ENCODE assay signal across 16 cellular contexts in genomic region chr10:29958440-29958839, GRCh38.
"Had no signal": no experiment of that assay in that cellular context is flagged by ENCODE, and none has a peak within 500 bp of the region (broad histone marks: within the 10 kb centered on the region; RNA-seq: fewer than 3 reads in every experiment).

No MANE protein-coding gene starts in this region.

- H3K36me3 ChIP-seq: breast epithelium had no signal

- H3K27ac Mint-ChIP-seq: activated CD8-positive, alpha-beta memory T cell treated with anti-CD3 and anti-CD28 coated beads, Interleukin-2, amount 10 ng/mL, durations not matched to agents 7 days and 5 days; activated naive CD4-positive, alpha-beta T cell treated with anti-CD3 and anti-CD28 coated beads, Interleukin-2, amount 50 U/mL, for 24 hours; activated T-cell treated with anti-CD3 and anti-CD28 coated beads, Interleukin-2, amount 50 U/mL, for 24 hours; naive thymus-derived CD8-positive, alpha-beta T cell; stimulated activated naive CD8-positive, alpha-beta T cell treated with anti-CD3 and anti-CD28 coated beads, Interleukin-15, amount 100 ng/mL, for 72 hours; T-helper 2 cell treated with Interferon-gamma antibody and Interleukin-4, amounts not matched to agents 5 μg/mL and 100 μg/mL, for 36 hours had no signal

- H3K27me3 Mint-ChIP-seq: activated CD8-positive, alpha-beta memory T cell treated with anti-CD3 and anti-CD28 coated beads, Interleukin-2, amount 10 ng/mL, durations not matched to agents 7 days and 5 days; activated naive CD4-positive, alpha-beta T cell treated with anti-CD3 and anti-CD28 coated beads, Interleukin-2, amount 50 U/mL, for 24 hours had no signal

- H3K4me1 ChIP-seq: breast epithelium had no signal

- H3K4me3 Mint-ChIP-seq: activated CD8-positive, alpha-beta memory T cell treated with anti-CD3 and anti-CD28 coated beads, Interleukin-2, amount 10 ng/mL, durations not matched to agents 7 days and 5 days; activated naive CD4-positive, alpha-beta T cell treated with anti-CD3 and anti-CD28 coated beads, Interleukin-2, amount 50 U/mL, for 24 hours; activated T-cell treated with anti-CD3 and anti-CD28 coated beads, Interleukin-2, amount 50 U/mL, for 24 hours; naive thymus-derived CD8-positive, alpha-beta T cell; stimulated activated naive CD8-positive, alpha-beta T cell treated with anti-CD3 and anti-CD28 coated beads, Interleukin-15, amount 100 ng/mL, for 72 hours; T-helper 2 cell treated with Interferon-gamma antibody and Interleukin-4, amounts not matched to agents 5 μg/mL and 100 μg/mL, for 36 hours had no signal

- ATAC-seq: activated CD4-positive, CD25-positive, alpha-beta regulatory T cell treated with anti-CD3 and anti-CD28 coated beads, Interleukin-2, amount 50 U/mL, for 24 hours; activated CD8-positive, alpha-beta memory T cell treated with anti-CD3 and anti-CD28 coated beads, Interleukin-2, amount 10 ng/mL, durations not matched to agents 7 days and 5 days; mucosa of descending colon; naive thymus-derived CD8-positive, alpha-beta T cell; stimulated activated naive CD8-positive, alpha-beta T cell treated with anti-CD3 and anti-CD28 coated beads, Interleukin-15, amount 100 ng/mL, for 72 hours had no signal

- H3K9me3 Mint-ChIP-seq: activated naive CD4-positive, alpha-beta T cell treated with anti-CD3 and anti-CD28 coated beads, Interleukin-2, amount 50 U/mL, for 24 hours; stimulated activated naive CD8-positive, alpha-beta T cell treated with anti-CD3 and anti-CD28 coated beads, Interleukin-15, amount 100 ng/mL, for 72 hours; T-helper 2 cell treated with Interferon-gamma antibody and Interleukin-4, amounts not matched to agents 5 μg/mL and 100 μg/mL, for 36 hours had no signal

- H3K36me3 Mint-ChIP-seq: activated CD8-positive, alpha-beta memory T cell treated with anti-CD3 and anti-CD28 coated beads, Interleukin-2, amount 10 ng/mL, durations not matched to agents 7 days and 5 days; activated naive CD4-positive, alpha-beta T cell treated with anti-CD3 and anti-CD28 coated beads, Interleukin-2, amount 50 U/mL, for 24 hours had no signal

- H3K4me3 ChIP-seq: breast epithelium, lung, mucosa of descending colon had no signal

- H3K4me1 Mint-ChIP-seq: activated CD8-positive, alpha-beta memory T cell treated with anti-CD3 and anti-CD28 coated beads, Interleukin-2, amount 10 ng/mL, durations not matched to agents 7 days and 5 days; activated naive CD4-positive, alpha-beta T cell treated with anti-CD3 and anti-CD28 coated beads, Interleukin-2, amount 50 U/mL, for 24 hours; stimulated activated naive CD8-positive, alpha-beta T cell treated with anti-CD3 and anti-CD28 coated beads, Interleukin-15, amount 100 ng/mL, for 72 hours had no signal

- H3K27me3 ChIP-seq: breast epithelium had no signal

- H3K9me3 ChIP-seq: breast epithelium, mucosa of descending colon had no signal

- DNase-seq: activated CD4-positive, alpha-beta T cell treated with anti-CD3 and anti-CD28 coated beads, Interleukin-2, amount 50 U/mL, for 48 hours; activated CD8-positive, alpha-beta memory T cell treated with anti-CD3 and anti-CD28 coated beads, Interleukin-2, amount 10 ng/mL, durations not matched to agents 7 days and 5 days; activated effector memory CD4-positive, alpha-beta T cell treated with Interleukin-2 at 50 U/mL for 16 hours; activated T-cell treated with anti-CD3 and anti-CD28 coated beads, Interleukin-2, amount 50 U/mL, for 24 hours; amniotic stem cell; head of caudate nucleus; mucosa of descending colon; naive thymus-derived CD8-positive, alpha-beta T cell; stimulated activated CD4-positive, alpha-beta T cell treated with anti-CD3 and anti-CD28 coated beads, Interleukin-4, amount 100 ng/mL, for 4 hours; stimulated activated naive CD8-positive, alpha-beta T cell treated with anti-CD3 and anti-CD28 coated beads, Interleukin-15, amount 100 ng/mL, for 72 hours; SW 1271 had no signal
